In genomic region chr17:57834146-57834741, GRCh38 we compare ENCODE assay signal across 7 cellular contexts. TPM values are rescaled to one million over a fixed set of nuclear protein-coding genes. Genes with fewer than 3 reads are reported as not detected.
DNase-seq lines count a peak whose midpoint lies in the region; ATAC-seq and TF ChIP-seq lines count a peak whose summit lies in the region.

No MANE protein-coding gene starts in this region.

- CTCF ChIA-PET in CD8-positive, alpha-beta T cell (lab: Charles Lee), result interaction anchor here (0.6 to 4.3 kb wide), 33 partner anchors 7 to 712 kb away, joined by 3 to 32 read pairs (median 4); partner anchors contain the start of gene MRPS23

- no peak overlapping the region for H2AFZ ChIP-seq in GM23338

- no peaks in the 10 kb centered on the region for H4K20me1 ChIP-seq in GM23338 (replicated peaks; ENCODE audit: insufficient read depth)

- no peaks in the 10 kb centered on the region for H3K9me2 ChIP-seq in GM23338 (ENCODE audit: insufficient read depth)

- TF ChIP-seq CTCF in GM23338 (conservative IDR thresholded peaks at IDR 0.05; ENCODE audit: low read depth in 2 of 2), result peak; percentile 16 to 55; a peak in 2 of 4 replicates
- no peak for TF ChIP-seq CTCF in CD8-positive, alpha-beta T cell (IDR thresholded peaks at IDR 0.05)

- no peak overlapping the region for H3K27ac Mint-ChIP-seq in GM23338
- no peak overlapping the region for H3K27ac Mint-ChIP-seq in effector memory CD8-positive, alpha-beta T cell
- H3K27ac Mint-ChIP-seq in CD8-positive, alpha-beta T cell, result no peak overlapping the region

- H3K4me1 Mint-ChIP-seq in GM23338, result peaks cover 10% of the 10 kb centered on the region; the same call in 2 of the 3 replicates
- H3K4me1 Mint-ChIP-seq in effector memory CD8-positive, alpha-beta T cell (ENCODE audit: low read depth in 2 of 2), result peaks cover 0 to 4% of the 10 kb centered on the region in 2 donors
- H3K4me1 Mint-ChIP-seq in CD8-positive, alpha-beta T cell (ENCODE audit: low read depth), result peaks cover 7% of the 10 kb centered on the region

- intact Hi-C loops in posterior cingulate gyrus (cut with DNase I), result loop anchor here (5.0 kb wide), 1 partner anchor 47 kb away; no protein-coding TSS in a partner anchor
- intact Hi-C loops in CD8-positive, alpha-beta T cell (cut with DNase I, micrococcal nuclease), result loop anchor here in 1 of 2 experiments (5.0 to 10.0 kb wide), 2 partner anchors 87 to 239 kb away; partner anchors contain the start of gene CCDC182

- H3K36me3 ChIP-seq in GM23338 (ENCODE audit: insufficient read depth), result peaks cover 6% of the 10 kb centered on the region; the same call in 1 of the 2 replicates
- H3K36me3 ChIP-seq in CD8-positive, alpha-beta T cell (ENCODE audit: insufficient read depth, low read length), result no peaks in the 10 kb centered on the region

- no peak overlapping the region; the same call in 2 of the 3 replicates for H3K4me3 Mint-ChIP-seq in GM23338
- peak overlapping the region in 1 of 2 donors; percentile 3 for H3K4me3 Mint-ChIP-seq in effector memory CD8-positive, alpha-beta T cell
- no peak overlapping the region for H3K4me3 Mint-ChIP-seq in CD8-positive, alpha-beta T cell

- H3F3A ChIP-seq in GM23338 (replicated peaks; ENCODE audit: low read depth), result no peaks in the 10 kb centered on the region

- H3K27me3 ChIP-seq in GM23338 (ENCODE audit: insufficient read depth), result no peaks in the 10 kb centered on the region
- H3K27me3 ChIP-seq in CD8-positive, alpha-beta T cell (ENCODE audit: insufficient read depth, low read length), result no peaks in the 10 kb centered on the region

- no peak overlapping the region for H3K4me2 ChIP-seq in GM23338

- ATAC-seq in GM23338, result peak; percentile 80
- no peak for ATAC-seq in effector memory CD8-positive, alpha-beta T cell (replicated peaks)
- no peak for ATAC-seq in CD8-positive, alpha-beta T cell

- H3K9me3 Mint-ChIP-seq in GM23338, result no peaks in the 10 kb centered on the region
- H3K9me3 Mint-ChIP-seq in effector memory CD8-positive, alpha-beta T cell, result no peaks in the 10 kb centered on the region
- no peaks in the 10 kb centered on the region for H3K9me3 Mint-ChIP-seq in CD8-positive, alpha-beta T cell

- H3K9me3 ChIP-seq in CD8-positive, alpha-beta T cell (ENCODE audit: low read length), result no peaks in the 10 kb centered on the region

- POLR2A ChIA-PET in CD8-positive, alpha-beta T cell (lab: Charles Lee), result interaction anchor here (0.6 to 2.3 kb wide), 3 partner anchors 10 to 183 kb away, joined by 3 to 9 read pairs (median 5); partner anchors contain the start of gene MRPS23

- peaks cover 15% of the 10 kb centered on the region for H3K4me1 ChIP-seq in GM23338 (ENCODE audit: insufficient read depth)
- peaks cover 4% of the 10 kb centered on the region for H3K4me1 ChIP-seq in CD8-positive, alpha-beta T cell (ENCODE audit: insufficient read depth, low read length)

- peaks cover 8% of the 10 kb centered on the region for H3K36me3 Mint-ChIP-seq in GM23338 (ENCODE audit: low read depth)
- H3K36me3 Mint-ChIP-seq in effector memory CD8-positive, alpha-beta T cell (ENCODE audit: insufficient read depth), result peaks cover 23% of the 10 kb centered on the region
- H3K36me3 Mint-ChIP-seq in CD8-positive, alpha-beta T cell, result peaks cover 17% of the 10 kb centered on the region

- H3K27ac ChIP-seq in GM23338 (ENCODE audit: low read depth), result no peak overlapping the region
- H3K27ac ChIP-seq in epithelial cell of prostate, result peak overlapping the region; percentile 16
- H3K27ac ChIP-seq in CD8-positive, alpha-beta T cell (ENCODE audit: low read depth, low read length), result no peak overlapping the region

- H3K79me2 ChIP-seq in GM23338 (replicated peaks; ENCODE audit: insufficient read depth), result no peaks in the 10 kb centered on the region

- H3K4me3 ChIP-seq in GM23338, result no peak overlapping the region
- H3K4me3 ChIP-seq in CD8-positive, alpha-beta T cell (ENCODE audit: low read depth, low read length), result no peak overlapping the region

- peaks cover 6% of the 10 kb centered on the region for H3K27me3 Mint-ChIP-seq in GM23338 (ENCODE audit: insufficient read depth, low read depth, poor library complexity)
- H3K27me3 Mint-ChIP-seq in effector memory CD8-positive, alpha-beta T cell, result no peaks in the 10 kb centered on the region
- no peaks in the 10 kb centered on the region for H3K27me3 Mint-ChIP-seq in CD8-positive, alpha-beta T cell (ENCODE audit: low read depth)

- DNase-seq in GM23338 (ENCODE audit: low spot score), result peak; percentile 78
- DNase-seq in NCI-H2196 treated with DMSO at 0.1 percent for 48 hours (lab: John Stamatoyannopoulos, UW; ENCODE audit: unreplicated experiment), result peak; percentile 15
- peak; percentile 59 for DNase-seq in epithelial cell of prostate (ENCODE audit: low read depth, low spot score)
- peak in 9 of 10 donors; percentile 25 to 93 (median 65) for DNase-seq in posterior cingulate gyrus
- no peak for DNase-seq in EL
- DNase-seq in effector memory CD8-positive, alpha-beta T cell, result no peak
- no peak for DNase-seq in CD8-positive, alpha-beta T cell

TF ChIP-seq in GM23338, 12 proteins besides CTCF, POLR2A, EP300 and RAD21 (continues in another document):
- TF ChIP-seq NANOG (IDR thresholded peaks at IDR 0.05; ENCODE audit: borderline replicate concordance) (no peak), REST (IDR thresholded peaks at IDR 0.05; ENCODE audit: unreplicated experiment) (no peak)

RNA-seq across cellular contexts. Expression of gene MRPS23, which starts 15.6 kb away (rescaled TPM):
- 38.0 and 53.2 TPM in 2 replicates for total RNA-seq in GM23338 (2014; rRNA removed; shearing (Covaris generic))
- polyA plus RNA-seq in GM23338 (2016; fragmentation: Nextera tagmentation; extraction: Ambion mirVana), result 65.5 and 74.5 TPM in 2 replicates
- total RNA-seq in CD8-positive, alpha-beta T cell, result 10 to 100 TPM; 16.2 to 17.2 TPM

Comparison
In these comparisons a context has a peak if more than half of its experiments do, and no peak if none do; other contexts are left out.
1. DNase-seq: peak in GM23338 (single experiment), NCI-H2196 treated with DMSO at 0.1 percent for 48 hours (single experiment), epithelial cell of prostate (single experiment) and posterior cingulate gyrus (9 of 10); none in EL (single experiment), effector memory CD8-positive, alpha-beta T cell (0 of 3) and CD8-positive, alpha-beta T cell (0 of 7).